1 cellular context compared by ENCODE assay signal in the genomic region with DNA sequence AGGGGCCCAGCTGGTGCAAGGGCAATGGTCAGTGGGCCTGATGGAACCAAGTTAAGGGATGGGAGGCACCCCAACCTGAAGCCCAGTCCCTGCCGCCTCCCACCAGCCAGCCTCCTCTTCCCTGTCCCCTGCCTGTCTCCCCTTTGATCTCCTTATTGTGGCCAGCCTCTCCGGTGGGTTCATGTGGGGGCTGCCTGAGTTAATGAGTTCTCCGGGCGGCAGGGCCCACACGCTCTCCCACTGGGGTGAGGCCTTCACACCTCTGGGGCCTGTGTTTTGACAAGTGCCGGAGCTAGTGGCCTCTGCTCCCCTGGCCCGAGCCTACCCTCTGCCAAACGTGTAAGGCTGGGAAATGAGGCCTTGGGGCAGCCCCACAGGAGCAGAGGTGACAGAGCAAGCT.
TF ChIP-seq lines count a peak whose summit lies in the region.

No MANE protein-coding gene starts in this region.

TF ChIP-seq in K562, 482 proteins besides CTCF, POLR2A, EP300 and RAD21:
- no peak for TF ChIP-seq CGGBP1 (CRISPR knock-in tag; IDR thresholded peaks at IDR 0.05)
- TF ChIP-seq HOXB6 (CRISPR knock-in tag; IDR thresholded peaks at IDR 0.05; ENCODE audit: borderline replicate concordance): no peak
- no peak for TF ChIP-seq ZMIZ1 (IDR thresholded peaks at IDR 0.05; ENCODE audit: low read depth in 2 of 2, low read length in 2 of 2)
- no peak for TF ChIP-seq SNAPC5 (CRISPR knock-in tag; IDR thresholded peaks at IDR 0.05)
